In the genomic region with DNA sequence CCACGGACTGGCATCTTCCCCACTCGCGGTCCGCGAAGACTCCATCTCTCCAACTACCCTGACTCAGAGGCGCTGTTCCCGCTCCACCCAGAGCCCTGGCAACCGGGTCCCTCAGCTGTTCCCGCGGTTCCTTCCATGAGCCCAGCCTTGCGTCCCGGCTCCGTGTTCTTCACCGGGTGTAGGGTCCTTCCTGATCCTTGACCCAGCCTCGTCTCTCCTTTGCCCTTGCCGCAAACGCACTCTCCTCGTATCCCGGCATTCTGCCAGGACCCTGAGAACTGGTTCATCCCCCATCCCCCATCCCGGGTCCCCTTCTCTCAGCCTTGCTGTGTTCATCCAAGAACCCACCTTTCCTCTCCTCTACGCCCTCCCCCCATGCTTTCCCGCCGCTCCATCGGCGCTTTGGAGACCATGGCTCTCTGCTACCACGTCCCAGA, we compare ENCODE assay signal across 8 cellular contexts. TPM values are rescaled to one million over a fixed set of nuclear protein-coding genes. Genes with fewer than 3 reads are reported as not detected.
DNase-seq lines count a peak whose midpoint lies in the region; ATAC-seq and TF ChIP-seq lines count a peak whose summit lies in the region.

No MANE protein-coding gene starts in this region.

- peak overlapping the region in 1 of 2 donors; percentile 67 for H3K27ac Mint-ChIP-seq in T-cell

- H3K36me3 Mint-ChIP-seq in T-cell, result peaks cover 9% of the 10 kb centered on the region

- H3K4me1 Mint-ChIP-seq in T-cell, result peaks cover 65 to 75% (median 71%) of the 10 kb centered on the region in 3 donors

- H3K4me3 ChIP-seq in foreskin fibroblast (ENCODE audit: low read depth in 1 of 2, low read length in 2 of 2) (peak overlapping the region; percentile 44 to 45), subcutaneous abdominal adipose tissue (ENCODE audit: low read depth in 1 of 5, low read length in 5 of 5) (peak overlapping the region in 3 of 5 donors; percentile 51 to 66 (median 52))

- H3K9me3 ChIP-seq in subcutaneous abdominal adipose tissue (ENCODE audit: control insufficient read depth in 5 of 5, low read length in 5 of 5), result no peaks in the 10 kb centered on the region

- peak; percentile 42 for DNase-seq in activated T-cell treated with anti-CD3 and anti-CD28 coated beads, Interleukin-2, amount 50 U/mL, for 1 hour
- DNase-seq in activated T-cell treated with anti-CD3 and anti-CD28 coated beads for 4 hours, result no peak
- DNase-seq in T-cell, result peak in 2 of 34 experiments; percentile 20 to 27
- DNase-seq in foreskin fibroblast, result peak in 1 of 2 donors; percentile 47
- no peak for DNase-seq in activated effector memory CD4-positive, alpha-beta T cell treated with Interleukin-2 at 50 U/mL for 16 hours
- no peak for DNase-seq in substantia nigra (lab: John Stamatoyannopoulos, UW)

- H3K4me3 Mint-ChIP-seq in T-cell, result peak overlapping the region; percentile 70 to 88 (median 73)

- H3K27ac ChIP-seq in subcutaneous abdominal adipose tissue (ENCODE audit: low read depth, low read length), result no peak overlapping the region
- no peak overlapping the region for H3K27ac ChIP-seq in substantia nigra (ENCODE audit: low read depth, low read length, poor library complexity, severe bottlenecking)

- TF ChIP-seq CTCF in foreskin fibroblast (IDR thresholded peaks at IDR 0.05; ENCODE audit: low read depth, low read length), result no peak

- CTCF ChIA-PET in T-cell (lab: Charles Lee), result interaction anchor here in 1 of 2 donors (1.7 kb wide), 1 partner anchor 20 kb away, joined by 6 read pairs; the partner anchor contains the start of gene ICAM1

- ATAC-seq in T-cell (replicated peaks in 1 of 4) (no peak), HG03139 (IDR thresholded peaks at IDR 0.05; ENCODE audit: unreplicated experiment) (no peak)

- peaks cover 28 to 73% of the 10 kb centered on the region in 2 donors for H3K27me3 Mint-ChIP-seq in T-cell

- no peaks in the 10 kb centered on the region for H3K9me3 Mint-ChIP-seq in T-cell

- peaks cover 49 to 88% (median 72%) of the 10 kb centered on the region in 5 donors for H3K27me3 ChIP-seq in subcutaneous abdominal adipose tissue (ENCODE audit: control insufficient read depth in 5 of 5, insufficient read depth in 4 of 5, low read length in 5 of 5)

- POLR2A ChIA-PET in T-cell (lab: Charles Lee), result no interaction called here

- peaks cover 0 to 8% (median 3%) of the 10 kb centered on the region in 5 donors for H3K36me3 ChIP-seq in subcutaneous abdominal adipose tissue (ENCODE audit: control insufficient read depth in 5 of 5, insufficient read depth in 5 of 5, low read length in 5 of 5)

- peak overlapping the region in 1 of 5 donors; percentile 45 for H3K9ac ChIP-seq in subcutaneous abdominal adipose tissue (ENCODE audit: low read length in 5 of 5)

- H3K4me1 ChIP-seq in subcutaneous abdominal adipose tissue (ENCODE audit: control insufficient read depth in 5 of 5, insufficient read depth in 5 of 5, low read length in 5 of 5), result peaks cover 4 to 88% (median 66%) of the 10 kb centered on the region in 5 donors

RNA-seq across cellular contexts. Expression of gene ICAM5, which starts 0.7 kb away (rescaled TPM):
- total RNA-seq in T-cell, result 1 to 10 TPM in 1 of 5 donors, under 1 TPM in 4; 0.20 to 1.1 (median 0.59) TPM

RNA-seq across cellular contexts. Expression of gene ICAM4, which starts 3.7 kb away (rescaled TPM):
- total RNA-seq in T-cell, result under 1 TPM; 0.47 to 0.79 (median 0.53) TPM

RNA-seq across cellular contexts. Expression of gene ZGLP1, which starts 19.2 kb away (rescaled TPM):
- 10 to 100 TPM in 2 of 5 donors, 1 to 10 TPM in 3; 3.9 to 11.8 (median 8.1) TPM for total RNA-seq in T-cell

RNA-seq across cellular contexts. Expression of gene ICAM1, which starts 19.5 kb away (rescaled TPM):
- 10 to 100 TPM in 1 of 5 donors, 1 to 10 TPM in 4; 4.2 to 11.0 (median 5.9) TPM for total RNA-seq in T-cell

RNA-seq across cellular contexts. Expression of gene FDX2, which starts 25.4 kb away (rescaled TPM):
- 10 to 100 TPM in 3 of 5 donors, 1 to 10 TPM in 2; 5.7 to 16.8 (median 11.4) TPM for total RNA-seq in T-cell
